Comparison of ENCODE assay signal across 28 cellular contexts in genomic region chr2:202306034-202306433, GRCh38. TPM values are rescaled to one million over a fixed set of nuclear protein-coding genes. Genes with fewer than 3 reads are reported as not detected.
DNase-seq lines count a peak whose midpoint lies in the region; ATAC-seq, FAIRE-seq and TF ChIP-seq lines count a peak whose summit lies in the region.
"Had no signal": no experiment of that assay in that cellular context is flagged by ENCODE, and none has a peak within 500 bp of the region (broad histone marks: within the 10 kb centered on the region; RNA-seq: fewer than 3 reads in every experiment).

No MANE protein-coding gene starts in this region.

- H3K4me1 ChIP-seq in HepG2 (ENCODE audit: insufficient read depth, low read length) (no peaks in the 10 kb centered on the region), right lobe of liver (no peaks in the 10 kb centered on the region), mesodermal cell (ENCODE audit: control insufficient read depth, insufficient read depth, low read length, poor library complexity, severe bottlenecking) (no peaks in the 10 kb centered on the region)
- H3K4me1 ChIP-seq: Caco-2, SJSA1 had no signal

- no peak for FAIRE-seq in HepG2 (lab: Jason Lieb, UNC)
- FAIRE-seq: GM18507, H1 had no signal

- POLR2A ChIA-PET in HepG2 (lab: Yijun Ruan, JAX): no interaction called here

- H3K4me3 ChIP-seq in HepG2 (replicated peaks in 1 of 3; ENCODE audit: insufficient read depth in 1 of 3, low read depth in 2 of 3, low read length in 3 of 3): no peak overlapping the region
- no peak overlapping the region for H3K4me3 ChIP-seq in right lobe of liver
- H3K4me3 ChIP-seq in mesodermal cell (ENCODE audit: extremely low read depth, insufficient read depth, low read length, poor library complexity, severe bottlenecking): no peak overlapping the region
- H3K4me3 ChIP-seq: SJSA1 had no signal

- peaks cover 14% of the 10 kb centered on the region for H3K36me3 Mint-ChIP-seq in T-helper 17 cell (ENCODE audit: low read depth)

- TF ChIP-seq CTCF in HepG2 (CRISPR knock-in tag; IDR thresholded peaks at IDR 0.05) (no peak), right lobe of liver (IDR thresholded peaks at IDR 0.05) (no peak)

- H3K27ac Mint-ChIP-seq in T-helper 17 cell: peak overlapping the region; percentile 61

- H3K4me2 ChIP-seq in HepG2 (ENCODE audit: low read depth, low read length): no peak overlapping the region
- H3K4me2 ChIP-seq: KMS-11 had no signal

- no peak overlapping the region for H3K9ac ChIP-seq in HepG2 (ENCODE audit: insufficient read depth, low read depth, low read length)
- H3K9ac ChIP-seq: KMS-11 had no signal

- peak; percentile 6; the same call in 1 of the 3 replicates for ATAC-seq in HepG2
- ATAC-seq in right lobe of liver: no peak
- ATAC-seq in T-helper 17 cell: no peak
- ATAC-seq in GM18517 (IDR thresholded peaks at IDR 0.05; ENCODE audit: unreplicated experiment): no peak
- ATAC-seq: HCT116 had no signal

- H3K36me3 ChIP-seq in HepG2 (replicated peaks in 1 of 2; ENCODE audit: control insufficient read depth in 1 of 2, insufficient read depth in 2 of 2, low read length in 2 of 2): peaks cover 22 to 50% of the 10 kb centered on the region in 2 experiments
- peaks cover 10 to 51% (median 25%) of the 10 kb centered on the region in 4 donors for H3K36me3 ChIP-seq in right lobe of liver
- peaks cover 77% of the 10 kb centered on the region for H3K36me3 ChIP-seq in mesodermal cell (ENCODE audit: control insufficient read depth, insufficient read depth, low read length)

- H3K4me3 Mint-ChIP-seq in T-helper 17 cell: no peak overlapping the region
- H3K4me3 Mint-ChIP-seq: CD4-positive, alpha-beta memory T cell had no signal

- TF ChIP-seq EP300 in HepG2 (IDR thresholded peaks at IDR 0.05; ENCODE audit: low read depth in 2 of 2, low read length in 2 of 2): no peak
- TF ChIP-seq EP300 in HepG2 (CRISPR knock-in tag; IDR thresholded peaks at IDR 0.05; ENCODE audit: borderline replicate concordance): no peak

- no peaks in the 10 kb centered on the region for H3K27me3 ChIP-seq in HepG2 (ENCODE audit: control insufficient read depth in 1 of 2, insufficient read depth in 2 of 2, low read length in 2 of 2)
- H3K27me3 ChIP-seq in right lobe of liver: no peaks in the 10 kb centered on the region
- H3K27me3 ChIP-seq: SJSA1 had no signal

- H3K4me1 Mint-ChIP-seq in T-helper 17 cell: peaks cover 5% of the 10 kb centered on the region

- H3K27me3 Mint-ChIP-seq in T-helper 17 cell: no peaks in the 10 kb centered on the region
- H3K27me3 Mint-ChIP-seq: CD4-positive, alpha-beta memory T cell had no signal

- 97% methylated on average over 3 of the region's 3 CpGs for WGBS in HepG2 (ENCODE audit: low lambda C conversion rate)
- WGBS in right lobe of liver (ENCODE audit: insufficient coverage, low coverage, low lambda C conversion rate, missing lambda C conversion rate): 95% methylated on average over 3 of the region's 3 CpGs
- WGBS in mesodermal cell (ENCODE audit: insufficient coverage in 2 of 2), 2 experiments: 100% methylated on average over 1 of the region's 3 CpGs

- H3K27ac ChIP-seq in HepG2 (ENCODE audit: extremely low read length, insufficient read depth, low read length) (no peak overlapping the region), right lobe of liver (no peak overlapping the region), mesodermal cell (ENCODE audit: low read depth, low read length, severe bottlenecking) (peak overlapping the region; percentile 23)
- H3K27ac ChIP-seq: KMS-11, SJSA1 had no signal

- no peaks in the 10 kb centered on the region for H3K79me2 ChIP-seq in HepG2 (ENCODE audit: insufficient read depth, low read length)

- no TSS peak for BruUV-seq in HepG2 (replicated peaks; lab: Mats Ljungman, UMichigan)

- H3K9me3 ChIP-seq in HepG2 (ENCODE audit: low read length): no peaks in the 10 kb centered on the region
- H3K9me3 ChIP-seq in right lobe of liver: no peaks in the 10 kb centered on the region
- H3K9me3 ChIP-seq in T-helper 17 cell (ENCODE audit: control insufficient read depth, low read length, poor library complexity, severe bottlenecking): no peaks in the 10 kb centered on the region
- H3K9me3 ChIP-seq in mesodermal cell (ENCODE audit: control insufficient read depth, low read length): no peaks in the 10 kb centered on the region
- H3K9me3 ChIP-seq: Caco-2, SJSA1 had no signal

- no peak for TF ChIP-seq RAD21 in HepG2 (CRISPR knock-in tag; IDR thresholded peaks at IDR 0.05)

- CTCF ChIA-PET in HepG2 (lab: Yijun Ruan, JAX; ENCODE audit: low intra/inter-chr PET ratio, low total read pairs): no interaction called here

- TF ChIP-seq POLR2A in HepG2 (IDR thresholded peaks at IDR 0.05; ENCODE audit: insufficient read depth in 1 of 2, low read depth in 2 of 2, low read length in 2 of 2) (no peak), right lobe of liver (IDR thresholded peaks at IDR 0.05) (no peak)

- H2AFZ ChIP-seq in HepG2 (ENCODE audit: low read length): no peak overlapping the region

- DNase-seq in HepG2 (ENCODE audit: low spot score) (no peak), right lobe of liver (no peak), T-helper 17 cell (no peak), cerebellum (ENCODE audit: low spot score) (no peak), COLO668 (lab: John Stamatoyannopoulos, UW; ENCODE audit: unreplicated experiment) (no peak)
- DNase-seq: C1 segment of cervical spinal cord; Caco-2; CD4-positive, alpha-beta memory T cell; DMS79; EL; GDM1; IMR-90; MM.1S; NCI-H1048; NCI-H1417; NCI-H1694; NCI-H2081; NCI-H2227 treated with DMSO at 0.1 percent for 48 hours; NCI-H526 treated with DMSO at 0.1 percent for 48 hours; Right ventricle myocardium superior; RPMI8226 had no signal

- no peaks in the 10 kb centered on the region for H4K20me1 ChIP-seq in HepG2 (ENCODE audit: insufficient read depth, low read length)

- in situ Hi-C loops in HepG2 (cut with HindIII; ENCODE audit: extremely low pct_ligation_motif_present, low pct_unique_long_range_greater_than_20kb): no loop called here

- intact Hi-C loops in HepG2 (cut with micrococcal nuclease; ENCODE audit: unreplicated experiment): loop anchor here (5.0 kb wide), 1 partner anchor 71 kb away; the partner anchor contains the start of gene BMPR2
- intact Hi-C loops in right lobe of liver (cut with DNase I): no loop called here

TF ChIP-seq in HepG2, 621 proteins besides CTCF, POLR2A, EP300 and RAD21 (continues in another document):
- TF ChIP-seq AGO2 (optimal IDR thresholded peaks at IDR 0.05; ENCODE audit: low read depth, low read length) (peak; percentile 1), ZNF280D (CRISPR knock-in tag; IDR thresholded peaks at IDR 0.05) (no peak), POLR2G (IDR thresholded peaks at IDR 0.05; ENCODE audit: low read depth, low read length) (peak; percentile 50; the same call in 1 of the 2 replicates)

RNA-seq across cellular contexts. Expression of gene NOP58, which starts 40.5 kb away (rescaled TPM):
- 203 and 220 TPM in 2 replicates for total RNA-seq in HepG2 (2016; rRNA removed; fragmentation: Illumina TruSeq; extraction: Trizol)
- total RNA-seq in HepG2 (2016; cell fraction: cytosol; rRNA removed; fragmentation: Illumina TruSeq; extraction: Trizol; ENCODE audit: low read depth): 64.2 and 70.2 TPM in 2 replicates
- total RNA-seq in HepG2 (2016; cell fraction: insoluble cytoplasmic fraction; rRNA removed; fragmentation: Illumina TruSeq; extraction: Trizol): 206 and 220 TPM in 2 replicates
- total RNA-seq in HepG2 (2016; cell fraction: membrane; rRNA removed; fragmentation: Illumina TruSeq; extraction: Trizol): 75.4 and 87.9 TPM in 2 replicates
- total RNA-seq in HepG2 (2016; cell fraction: nucleus; rRNA removed; fragmentation: Illumina TruSeq; extraction: Trizol): 256 and 273 TPM in 2 replicates
- polyA plus RNA-seq in HepG2 (2011; rRNA removed): 57.8 and 74.9 TPM in 2 replicates
- 21.6 and 29.8 TPM in 2 replicates for polyA plus RNA-seq in HepG2 (2011; cell fraction: cytosol; rRNA removed)
- 74.2 and 82.7 TPM in 2 replicates for polyA plus RNA-seq in HepG2 (2011; cell fraction: nucleus; rRNA removed)
- 79.2 and 122 TPM in 2 replicates for polyA plus RNA-seq in HepG2 (2012)
- polyA plus RNA-seq in HepG2 (2016; cell fraction: cytosol; fragmentation: Illumina TruSeq; extraction: Trizol; ENCODE audit: low read depth): 34.2 and 40.6 TPM in 2 replicates
- polyA plus RNA-seq in HepG2 (2016; cell fraction: insoluble cytoplasmic fraction; fragmentation: Illumina TruSeq; extraction: Trizol; ENCODE audit: low read depth): 214 and 215 TPM in 2 replicates
- 42.8 and 55.0 TPM in 2 replicates for polyA plus RNA-seq in HepG2 (2016; cell fraction: membrane; fragmentation: Illumina TruSeq; extraction: Trizol; ENCODE audit: low read depth)
- polyA plus RNA-seq in HepG2 (2016; cell fraction: nucleus; fragmentation: Illumina TruSeq; extraction: Trizol; ENCODE audit: insufficient read depth, low read depth): 310 and 337 TPM in 2 replicates
- 61.2 and 104 TPM in 2 replicates for polyA minus RNA-seq in HepG2 (2011; rRNA and poly(A)+ RNA removed; ENCODE audit: low replicate concordance)
- polyA minus RNA-seq in HepG2 (2011; cell fraction: cytosol; rRNA and poly(A)+ RNA removed): 26.5 and 28.0 TPM in 2 replicates
- 278 and 321 TPM in 2 replicates for polyA minus RNA-seq in HepG2 (2011; cell fraction: nucleus; rRNA and poly(A)+ RNA removed)
- total RNA-seq in right lobe of liver: 10 to 100 TPM; 16.4 to 37.8 (median 28.4) TPM
- total RNA-seq in T-helper 17 cell: 100 to 1,000 TPM; 253 to 273 TPM
- 47.3 TPM for polyA plus RNA-seq in mesodermal cell (2013, experiment 1 of 2)
- 59.6 TPM for polyA plus RNA-seq in mesodermal cell (2013, experiment 2 of 2)
- 66.8 TPM for total RNA-seq in cerebellum
